Comparison of ENCODE assay signal across 19 cellular contexts in the genomic region with DNA sequence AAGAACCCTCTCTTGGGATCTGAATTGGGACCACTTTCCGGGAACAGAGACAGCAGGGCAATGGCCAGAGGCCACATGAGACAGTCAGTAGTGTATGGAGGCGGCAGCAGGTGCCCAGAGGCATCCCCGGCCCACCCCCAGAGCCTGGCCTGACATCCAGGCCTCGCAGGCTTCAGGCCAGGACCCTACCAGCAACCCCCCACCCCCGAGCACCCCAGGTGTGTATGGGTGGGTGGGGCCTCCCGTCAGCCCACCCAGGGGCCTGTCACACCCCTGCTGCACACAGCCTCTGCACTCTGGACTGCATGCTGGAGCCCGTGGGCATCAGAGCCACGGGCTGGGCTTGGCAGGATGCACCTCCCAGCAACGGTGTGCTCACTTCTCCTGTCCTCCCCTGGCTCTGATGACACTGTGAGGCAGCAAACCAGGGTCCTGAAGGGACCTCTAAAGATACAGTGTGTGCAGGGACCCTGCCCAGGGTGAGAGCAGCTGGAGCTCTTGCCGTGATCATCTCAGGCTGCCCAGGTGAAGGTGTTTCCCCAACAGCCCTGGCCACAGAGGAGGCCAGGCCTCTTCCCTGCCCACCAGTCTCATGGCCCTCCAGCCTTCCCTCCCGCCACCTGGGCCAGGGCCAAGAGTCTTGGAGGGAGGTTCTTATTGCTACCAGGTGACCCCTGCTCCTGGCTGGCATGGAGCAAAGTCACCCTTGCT.
"Had no signal": no experiment of that assay in that cellular context is flagged by ENCODE, and none has a peak within 500 bp of the region (broad histone marks: within the 10 kb centered on the region; RNA-seq: fewer than 3 reads in every experiment).

No MANE protein-coding gene starts in this region.

- H3K36me3 Mint-ChIP-seq: immature natural killer cell; natural killer cell treated with Interleukin-12 subunit alpha and Interleukin-12 subunit beta and Interleukin-15 and Interleukin-18, amount 100 ng/mL, for 72 hours; type B pancreatic cell had no signal

- DNase-seq: effector CD4-positive, alpha-beta T cell; gastrocnemius medialis; immature natural killer cell; left cardiac atrium; left ventricle myocardium inferior; lower lobe of right lung; mesenchymal stem cell; midbrain; psoas muscle; retina; stimulated activated naive CD4-positive, alpha-beta T cell treated with Interleukin-2 at 50 U/mL for 16 hours had no signal

- H3K27ac Mint-ChIP-seq: natural killer cell treated with Interleukin-12 subunit alpha and Interleukin-12 subunit beta and Interleukin-15 and Interleukin-18, amount 100 ng/mL, for 72 hours; type B pancreatic cell had no signal

- H3K27ac ChIP-seq: coronary artery, gastrocnemius medialis, left ventricle myocardium inferior, lower lobe of right lung, psoas muscle, sigmoid colon, skin epidermis, vagina had no signal

- H3K4me3 Mint-ChIP-seq: immature natural killer cell; natural killer cell treated with Interleukin-12 subunit alpha and Interleukin-12 subunit beta and Interleukin-15 and Interleukin-18, amount 100 ng/mL, for 72 hours; type B pancreatic cell had no signal

- H3K36me3 ChIP-seq: gastrocnemius medialis, left ventricle myocardium inferior, lower lobe of right lung, sigmoid colon, vagina had no signal

- H3K4me1 Mint-ChIP-seq: immature natural killer cell had no signal

- ATAC-seq: esophagus mucosa; gastrocnemius medialis; left cardiac atrium; lower lobe of right lung; natural killer cell treated with Interleukin-12 subunit alpha and Interleukin-12 subunit beta and Interleukin-15 and Interleukin-18, amount 100 ng/mL, for 72 hours; psoas muscle had no signal

- H3K27me3 ChIP-seq: vagina had no signal

- FAIRE-seq: keratinocyte had no signal

- H3K4me3 ChIP-seq: coronary artery, gastrocnemius medialis, left ventricle myocardium inferior, lower lobe of right lung, psoas muscle, sigmoid colon, skin epidermis, vagina had no signal

- H3K9me3 Mint-ChIP-seq: immature natural killer cell; natural killer cell treated with Interleukin-12 subunit alpha and Interleukin-12 subunit beta and Interleukin-15 and Interleukin-18, amount 100 ng/mL, for 72 hours; type B pancreatic cell had no signal

- H3K9me3 ChIP-seq: gastrocnemius medialis, left ventricle myocardium inferior, lower lobe of right lung, psoas muscle, sigmoid colon, vagina had no signal

- H3K4me1 ChIP-seq: gastrocnemius medialis, psoas muscle, sigmoid colon, vagina had no signal
